ENCODE assay signal across 9 cellular contexts in the genomic region with DNA sequence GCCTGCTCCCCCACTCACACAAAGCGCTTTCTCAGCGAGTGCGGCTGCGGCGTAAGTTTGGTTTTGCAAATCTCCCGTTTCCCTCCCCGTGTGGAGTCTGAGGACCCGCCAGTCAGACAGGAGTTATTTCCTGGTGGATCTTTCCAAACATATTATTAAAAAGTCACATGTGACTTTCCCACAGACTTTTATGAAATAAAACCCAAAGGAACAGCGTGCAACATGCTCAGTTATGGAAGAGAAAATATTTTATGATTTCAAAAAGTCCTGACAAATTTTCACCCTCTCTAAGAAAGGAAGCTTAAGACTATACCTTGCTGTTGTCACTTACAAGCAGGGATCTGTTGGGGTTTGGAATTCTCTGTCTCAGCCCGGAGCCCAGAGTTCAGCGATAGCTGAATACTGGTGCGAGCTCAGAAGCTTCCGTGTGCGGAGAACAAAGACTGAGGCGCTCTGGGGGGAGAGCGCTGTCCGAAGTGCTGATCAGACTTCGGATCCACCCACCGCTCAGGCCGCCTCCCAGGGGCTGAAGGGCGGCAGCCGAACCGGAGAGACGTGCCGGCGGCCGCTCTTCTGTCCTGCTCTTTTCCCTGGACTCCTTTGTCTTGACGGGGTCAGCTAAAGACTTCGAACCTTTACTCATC. TPM values are rescaled to one million over a fixed set of nuclear protein-coding genes. Genes with fewer than 3 reads are reported as not detected.
DNase-seq lines count a peak whose midpoint lies in the region; ATAC-seq and TF ChIP-seq lines count a peak whose summit lies in the region.
"Had no signal": no experiment of that assay in that cellular context is flagged by ENCODE, and none has a peak within 500 bp of the region (broad histone marks: within the 10 kb centered on the region; RNA-seq: fewer than 3 reads in every experiment).

No MANE protein-coding gene starts in this region.

- TF ChIP-seq POLR2A in right lobe of liver (IDR thresholded peaks at IDR 0.05) (no peak), esophagus squamous epithelium (IDR thresholded peaks at IDR 0.05) (no peak)

- H3K4me3 ChIP-seq in right lobe of liver, result no peak overlapping the region
- H3K4me3 ChIP-seq in esophagus squamous epithelium, result no peak overlapping the region

- H3K4me1 ChIP-seq in right lobe of liver, result no peaks in the 10 kb centered on the region
- peaks cover 0 to 14% (median 4%) of the 10 kb centered on the region in 3 donors for H3K4me1 ChIP-seq in esophagus squamous epithelium

- H3K9me3 Mint-ChIP-seq in brain, result no peaks in the 10 kb centered on the region

- in situ Hi-C loops in GM13976 (cut with MboI; ENCODE audit: low sequenced_read_pairs, unreplicated experiment), result no loop called here

- H3K36me3 Mint-ChIP-seq in brain, result no peaks in the 10 kb centered on the region

- intact Hi-C loops in right lobe of liver (cut with DNase I) (no loop called here), esophagus squamous epithelium (cut with DNase I) (no loop called here)

- H3K27ac ChIP-seq in right lobe of liver (no peak overlapping the region), esophagus squamous epithelium (no peak overlapping the region)

- H3K27me3 Mint-ChIP-seq in brain, result peaks cover 24% of the 10 kb centered on the region

- peaks cover 94% of the 10 kb centered on the region for H3K4me1 Mint-ChIP-seq in brain

- TF ChIP-seq CTCF in GM13976 (IDR thresholded peaks at IDR 0.05; ENCODE audit: borderline replicate concordance, control extremely low read depth, extremely low read depth, insufficient read depth, missing control alignments) (no peak), brain (conservative IDR thresholded peaks at IDR 0.05) (no peak), right lobe of liver (IDR thresholded peaks at IDR 0.05) (no peak), esophagus squamous epithelium (IDR thresholded peaks at IDR 0.05) (no peak)

- H3K27ac Mint-ChIP-seq in brain, result peak overlapping the region; percentile 97 to 100 (median 99)

- WGBS in right lobe of liver (ENCODE audit: insufficient coverage, low coverage, low lambda C conversion rate, missing lambda C conversion rate), result 25% methylated on average over 18 of the region's 29 CpGs
- WGBS in esophagus squamous epithelium, 2 donors, result 24 to 25% methylated on average over 21 to 26 of the region's 29 CpGs

- peak overlapping the region; percentile 79 to 93 (median 88) for H3K4me3 Mint-ChIP-seq in brain

- ATAC-seq in right lobe of liver, result peak; percentile 68 to 85 (median 73)
- no peak for ATAC-seq in GM21529 (IDR thresholded peaks at IDR 0.05; ENCODE audit: unreplicated experiment)
- ATAC-seq in HG03354 (IDR thresholded peaks at IDR 0.05; ENCODE audit: poor library complexity, severe bottlenecking, unreplicated experiment), result no peak

- H3K36me3 ChIP-seq in right lobe of liver, result no peaks in the 10 kb centered on the region
- H3K36me3 ChIP-seq in esophagus squamous epithelium, result no peaks in the 10 kb centered on the region

- DNase-seq in GM13976 (ENCODE audit: low spot score) (peak; percentile 76), NCI-H226 (peak; percentile 8), right lobe of liver (peak in 1 of 3 donors; percentile 43), esophagus squamous epithelium (lab: John Stamatoyannopoulos, UW) (no peak), GOT3 (lab: John Stamatoyannopoulos, UW) (no peak)

- H3K9me3 ChIP-seq in right lobe of liver, result no peaks in the 10 kb centered on the region
- no peaks in the 10 kb centered on the region for H3K9me3 ChIP-seq in esophagus squamous epithelium

- no peaks in the 10 kb centered on the region for H3K27me3 ChIP-seq in right lobe of liver
- peaks cover 3 to 100% (median 14%) of the 10 kb centered on the region in 4 donors for H3K27me3 ChIP-seq in esophagus squamous epithelium

RNA-seq across cellular contexts. Expression of a gene that starts 2.5 kb away (rescaled TPM):
- polyA plus RNA-seq in brain (ENCODE audit: insufficient read depth, low read depth, low replicate concordance), result 46.0 TPM
- total RNA-seq in right lobe of liver (under 1 TPM in 2 of 6 experiments, not detected in 4; 0.06 to 0.09 TPM), esophagus squamous epithelium (not detected)
- total RNA-seq: epithelial cell of proximal tubule had no signal

RNA-seq across cellular contexts. Expression of a gene that starts 54.4 kb away (rescaled TPM):
- not detected for polyA plus RNA-seq in brain (ENCODE audit: insufficient read depth, low read depth, low replicate concordance)
- total RNA-seq in right lobe of liver (not detected), esophagus squamous epithelium (not detected)
- total RNA-seq: epithelial cell of proximal tubule had no signal

Comparison
In these comparisons a context has a peak if more than half of its experiments do, and no peak if none do; other contexts are left out.
1. DNase-seq: peak in GM13976 (single experiment) and NCI-H226 (single experiment); none in esophagus squamous epithelium (single experiment) and GOT3 (single experiment).
2. ATAC-seq: peak in right lobe of liver (4 of 4); none in GM21529 (single experiment) and HG03354 (single experiment).